10 cellular contexts compared by ENCODE assay signal in the genomic region with DNA sequence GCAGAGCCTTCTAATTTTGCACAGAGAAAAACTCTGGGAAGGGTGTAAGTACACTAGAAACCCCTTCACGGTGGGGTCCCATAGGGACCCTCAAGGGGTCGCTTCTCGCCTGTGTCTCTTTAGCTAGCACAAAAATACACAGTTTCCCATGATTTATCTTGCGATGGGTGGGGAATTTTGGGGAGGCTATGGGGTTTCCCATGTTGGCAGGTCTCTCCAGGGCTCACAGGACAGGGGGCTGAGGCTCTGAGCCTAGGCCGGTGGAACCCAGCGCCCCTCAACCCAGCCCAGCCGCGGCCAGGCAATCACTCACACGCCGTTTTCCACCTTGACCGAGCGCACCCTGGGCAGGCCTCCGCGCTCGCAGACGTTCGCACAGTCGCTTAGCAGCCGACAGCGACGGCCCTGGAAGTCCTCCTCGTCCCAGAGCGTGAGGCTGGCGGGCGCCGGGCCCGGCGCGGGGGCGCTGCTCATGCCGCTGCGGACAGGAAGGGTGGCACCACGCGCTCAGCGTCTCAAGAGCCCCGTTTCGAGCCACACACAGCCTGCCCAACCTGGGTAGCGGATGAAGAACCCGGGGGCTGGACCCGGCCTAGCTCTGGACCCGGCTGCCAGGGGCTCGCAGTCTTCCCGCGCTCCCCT. TPM values are rescaled to one million over a fixed set of nuclear protein-coding genes. Genes with fewer than 3 reads are reported as not detected.
A peak's percentile ranks its signal among the peaks of the same experiment; 100 is the strongest.
DNase-seq lines count a peak whose midpoint lies in the region; TF ChIP-seq lines count a peak whose summit lies in the region.
"Had no signal": no experiment of that assay in that cellular context is flagged by ENCODE, and none has a peak within 500 bp of the region (broad histone marks: within the 10 kb centered on the region; RNA-seq: fewer than 3 reads in every experiment).

No MANE protein-coding gene starts in this region.

- H3K23ac ChIP-seq in trophoblast cell (ENCODE audit: low read length): no peak overlapping the region

- H2BK5ac ChIP-seq in trophoblast cell (ENCODE audit: low read depth, low read length, poor library complexity): no peak overlapping the region

- H3K14ac ChIP-seq in trophoblast cell (ENCODE audit: low read length): no peak overlapping the region

- H4K91ac ChIP-seq in trophoblast cell (ENCODE audit: low read depth, low read length): no peak overlapping the region

- no peak overlapping the region for H3K4ac ChIP-seq in trophoblast cell (ENCODE audit: low read depth, low read length)

- H2BK120ac ChIP-seq in trophoblast cell (ENCODE audit: insufficient read depth, low read length, poor library complexity): no peak overlapping the region

- H3K27me3 ChIP-seq in BJ (ENCODE audit: control insufficient read depth, insufficient read depth, low read length): peaks cover 70% of the 10 kb centered on the region
- peaks cover 99% of the 10 kb centered on the region for H3K27me3 ChIP-seq in H7 (ENCODE audit: control insufficient read depth, insufficient read depth, low read length)
- peaks cover 3 to 91% (median 74%) of the 10 kb centered on the region in 45 donors for H3K27me3 ChIP-seq in dorsolateral prefrontal cortex
- H3K27me3 ChIP-seq in trophoblast cell (ENCODE audit: insufficient read depth, low read length): peaks cover 77% of the 10 kb centered on the region

- no CpG with 5 or more reads among the region's 44 CpGs for WGBS in trophoblast cell (ENCODE audit: extremely low coverage, insufficient coverage, insufficient read length)

- H3K9me3 ChIP-seq in trophoblast cell (ENCODE audit: insufficient read depth, low read depth, low read length): peaks cover 19% of the 10 kb centered on the region

- CTCF ChIA-PET in BJ (lab: Yijun Ruan, JAX): interaction anchor here (0.7 to 2.5 kb wide), 2 partner anchors 12 to 129 kb away, joined by 3 to 14 read pairs; no protein-coding TSS in a partner anchor

- no peaks in the 10 kb centered on the region for H3K36me3 ChIP-seq in BJ (ENCODE audit: control insufficient read depth, insufficient read depth, low read length)
- H3K36me3 ChIP-seq in H7 (replicated peaks; ENCODE audit: control insufficient read depth, insufficient read depth, low read length): no peaks in the 10 kb centered on the region
- H3K36me3 ChIP-seq in trophoblast cell (ENCODE audit: control insufficient read depth in 1 of 2, insufficient read depth in 2 of 2, low read length in 2 of 2): no peaks in the 10 kb centered on the region

- H3K9ac ChIP-seq in trophoblast cell (ENCODE audit: low read length): no peak overlapping the region

- no peak overlapping the region for H2AFZ ChIP-seq in trophoblast cell (ENCODE audit: insufficient read depth, low read length, poor library complexity)

- H3K4me1 ChIP-seq in trophoblast cell (ENCODE audit: control insufficient read depth in 1 of 2, insufficient read depth in 2 of 2, low read length in 2 of 2): peaks cover 9 to 16% of the 10 kb centered on the region in 2 experiments

- TF ChIP-seq CTCF in BJ (IDR thresholded peaks at IDR 0.05; ENCODE audit: insufficient read depth, low read depth, low read length) (no peak), dorsolateral prefrontal cortex (IDR thresholded peaks at IDR 0.05 in 54 of 56, conservative IDR thresholded peaks at IDR 0.05 in 2 of 56; ENCODE audit: low read depth in 1 of 56, partially characterized antibody in 56 of 56) (no peak)

- H3K27ac ChIP-seq in dorsolateral prefrontal cortex (no peak overlapping the region), trophoblast cell (ENCODE audit: low read depth, low read length) (no peak overlapping the region)

- intact Hi-C loops in dorsolateral prefrontal cortex (cut with DNase I): loop anchor here in 1 of 2 donors (5.0 kb wide), 1 partner anchor 116 kb away; no protein-coding TSS in a partner anchor

- H3K4me3 ChIP-seq in BJ (ENCODE audit: low read depth, low read length): peak overlapping the region; percentile 29
- no peak overlapping the region for H3K4me3 ChIP-seq in H7 (ENCODE audit: insufficient read depth, low read depth, low read length)
- H3K4me3 ChIP-seq in dorsolateral prefrontal cortex: peak overlapping the region in 58 of 59 donors; percentile 16 to 65 (median 48)
- no peak overlapping the region for H3K4me3 ChIP-seq in trophoblast cell (ENCODE audit: low read depth, low read length)

- no peak overlapping the region for H2AK5ac ChIP-seq in trophoblast cell (ENCODE audit: low read length)

- H3K79me2 ChIP-seq in trophoblast cell (ENCODE audit: control insufficient read depth, insufficient read depth, low read length, poor library complexity): no peaks in the 10 kb centered on the region

- H3K4me2 ChIP-seq in trophoblast cell (ENCODE audit: low read length): peak overlapping the region; percentile 60

- no peak for DNase-seq in BJ (ENCODE audit: low read depth)
- peak; percentile 71 for DNase-seq in H7
- DNase-seq in dorsolateral prefrontal cortex: peak in 2 of 10 donors; percentile 22 to 45
- no peak for DNase-seq in trophoblast cell
- DNase-seq in NCI-H510A treated with DMSO at 0.1 percent for 48 hours (lab: John Stamatoyannopoulos, UW): no peak
- no peak for DNase-seq in NCI-H1436 treated with DMSO at 0.1 percent for 48 hours (lab: John Stamatoyannopoulos, UW)
- DNase-seq in middle frontal gyrus (ENCODE audit: extremely low spot score, low spot score): no peak
- no peak for DNase-seq in cerebellar nuclear complex (lab: John Stamatoyannopoulos, UW)
- DNase-seq: activated effector memory CD4-positive, alpha-beta T cell treated with anti-CD3 and anti-CD28 coated beads, Interleukin-2, amount 50 U/mL, for 16 hours; effector CD8-positive, alpha-beta T cell had no signal

- no peak overlapping the region for H4K12ac ChIP-seq in trophoblast cell (ENCODE audit: low read depth, low read length)

- no peak overlapping the region for H4K8ac ChIP-seq in trophoblast cell (ENCODE audit: low read depth, low read length)

- H3K18ac ChIP-seq in trophoblast cell (ENCODE audit: low read length): no peak overlapping the region

- H2BK12ac ChIP-seq in trophoblast cell (ENCODE audit: low read length): no peak overlapping the region

- POLR2A ChIA-PET in BJ (lab: Charles Lee): no interaction called here

- no peaks in the 10 kb centered on the region for H3K79me1 ChIP-seq in trophoblast cell (ENCODE audit: low read length)

RNA-seq across cellular contexts. Expression of gene CRYBA2, which starts 0.4 kb away (rescaled TPM):
- polyA plus RNA-seq in BJ (2011; rRNA removed): 0.26 TPM in 1 of 2 replicates, not detected in the other
- not detected in 2 replicates for polyA minus RNA-seq in BJ (2011; rRNA and poly(A)+ RNA removed)
- not detected in 2 replicates for total RNA-seq in H7 (2014; rRNA removed; shearing (Covaris generic))
- 1 to 10 TPM in 65 of 120 experiments, under 1 TPM in 14, not detected in 41; 0.57 to 5.4 (median 1.4) TPM for total RNA-seq in dorsolateral prefrontal cortex
- 0.15 and 0.21 TPM in 2 replicates for polyA plus RNA-seq in trophoblast cell (2013)

RNA-seq across cellular contexts. Expression of gene FEV, which starts 7.8 kb away (rescaled TPM):
- polyA plus RNA-seq in BJ (2011; rRNA removed): not detected in 2 replicates
- polyA minus RNA-seq in BJ (2011; rRNA and poly(A)+ RNA removed): not detected in 2 replicates
- total RNA-seq in H7 (2014; rRNA removed; shearing (Covaris generic)): not detected in 2 replicates
- 1 to 10 TPM in 7 of 120 experiments, under 1 TPM in 55, not detected in 58; 0.23 to 2.2 (median 0.44) TPM for total RNA-seq in dorsolateral prefrontal cortex
- 0.07 and 0.21 TPM in 2 replicates for polyA plus RNA-seq in trophoblast cell (2013)

RNA-seq across cellular contexts. Expression of gene CDK5R2, which starts 33.4 kb away (rescaled TPM):
- polyA plus RNA-seq in BJ (2011; rRNA removed): 0.02 TPM in 1 of 2 replicates, not detected in the other
- polyA minus RNA-seq in BJ (2011; rRNA and poly(A)+ RNA removed): not detected in 2 replicates
- total RNA-seq in H7 (2014; rRNA removed; shearing (Covaris generic)): 0.17 TPM in 1 of 2 replicates, not detected in the other
- 10 to 100 TPM; 19.1 to 99.0 (median 62.6) TPM for total RNA-seq in dorsolateral prefrontal cortex
- 0.16 and 0.18 TPM in 2 replicates for polyA plus RNA-seq in trophoblast cell (2013)

RNA-seq across cellular contexts. Expression of gene CFAP65, which starts 48.5 kb away (rescaled TPM):
- not detected in 2 replicates for polyA plus RNA-seq in BJ (2011; rRNA removed)
- not detected in 2 replicates for polyA minus RNA-seq in BJ (2011; rRNA and poly(A)+ RNA removed)
- total RNA-seq in H7 (2014; rRNA removed; shearing (Covaris generic)): 0.11 TPM in 1 of 2 replicates, not detected in the other
- total RNA-seq in dorsolateral prefrontal cortex: 1 to 10 TPM in 109 of 120 experiments, under 1 TPM in 11; 0.48 to 4.0 (median 1.8) TPM
- polyA plus RNA-seq in trophoblast cell (2013): 0.06 and 0.07 TPM in 2 replicates

Comparison
In these comparisons a context has a peak if more than half of its experiments do, and no peak if none do; other contexts are left out.
1. H3K4me3 ChIP-seq: peak in BJ (single experiment) and dorsolateral prefrontal cortex (58 of 59); none in H7 (single experiment) and trophoblast cell (single experiment).
2. RNA of gene CDK5R2, which starts 33.4 kb away (total RNA-seq): 19.1 to 99.0 TPM in dorsolateral prefrontal cortex; 0.17 TPM in H7; every median in the first group is over 10 times any median in the second.